In the genomic region with DNA sequence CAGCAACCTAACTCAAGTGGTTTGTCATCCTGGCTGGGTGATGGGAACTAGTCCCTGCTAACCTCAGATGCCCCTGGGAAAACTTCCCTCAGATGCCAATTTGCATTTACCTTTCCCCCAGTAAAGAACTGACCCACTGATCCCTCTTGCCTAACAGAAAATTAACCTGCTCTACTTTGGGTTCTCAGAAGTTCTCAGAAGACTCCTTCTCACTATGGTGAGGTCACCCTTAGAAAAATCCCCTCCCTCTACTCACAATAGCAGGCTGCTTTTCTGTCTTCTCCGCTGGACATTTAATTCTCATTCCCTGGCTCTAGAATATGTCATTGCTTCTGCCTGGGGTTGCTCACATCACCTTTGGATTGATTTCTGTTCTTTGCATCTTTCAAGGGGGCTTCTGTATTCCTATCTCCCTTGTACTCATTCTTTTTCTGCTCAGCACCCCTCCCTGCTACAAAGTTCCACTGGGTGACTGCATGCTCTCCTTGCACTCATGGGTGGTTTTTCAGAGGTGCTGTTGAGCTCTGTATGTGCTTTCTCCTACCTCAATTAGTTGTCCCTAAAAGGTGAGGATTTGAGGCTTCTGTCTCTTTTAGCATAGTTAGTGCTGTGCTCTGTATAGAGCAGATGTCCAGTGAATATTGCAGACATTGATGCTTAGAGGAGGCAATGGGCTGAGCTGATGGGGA, we compare ENCODE assay signal across 11 cellular contexts. TPM values are rescaled to one million over a fixed set of nuclear protein-coding genes. Genes with fewer than 3 reads are reported as not detected.
DNase-seq lines count a peak whose midpoint lies in the region; ATAC-seq, FAIRE-seq and TF ChIP-seq lines count a peak whose summit lies in the region.
"Had no signal": no experiment of that assay in that cellular context is flagged by ENCODE, and none has a peak within 500 bp of the region (broad histone marks: within the 10 kb centered on the region; RNA-seq: fewer than 3 reads in every experiment).

No MANE protein-coding gene starts in this region.

- intact Hi-C loops in lower lobe of right lung (cut with DNase I): no loop called here
- intact Hi-C loops in left colon (cut with DNase I, micrococcal nuclease): no loop called here

- no peak overlapping the region for H3K14ac ChIP-seq in neuronal stem cell (ENCODE audit: low read length)

- no peak overlapping the region for H2BK12ac ChIP-seq in neuronal stem cell (ENCODE audit: low read length)

- H3K27me3 ChIP-seq in lower lobe of right lung (ENCODE audit: low read depth) (no peaks in the 10 kb centered on the region), neuronal stem cell (ENCODE audit: control insufficient read depth in 3 of 3, insufficient read depth in 3 of 3, low read depth in 1 of 3, low read length in 3 of 3) (peaks cover 0 to 11% (median 0%) of the 10 kb centered on the region in 3 experiments)
- H3K27me3 ChIP-seq: neural progenitor cell had no signal

- no peak overlapping the region for H2BK15ac ChIP-seq in neuronal stem cell (ENCODE audit: low read length)

- H3K9ac ChIP-seq in neuronal stem cell (ENCODE audit: low read depth, low read length, poor library complexity): no peak overlapping the region
- H3K9ac ChIP-seq: neural progenitor cell had no signal

- no peaks in the 10 kb centered on the region for H3K36me3 ChIP-seq in lower lobe of right lung
- H3K36me3 ChIP-seq in neuronal stem cell (replicated peaks in 1 of 2; ENCODE audit: control insufficient read depth in 2 of 2, insufficient read depth in 2 of 2, low read length in 2 of 2): no peaks in the 10 kb centered on the region
- H3K36me3 ChIP-seq: neural progenitor cell had no signal

- no peak overlapping the region for H3K4me2 ChIP-seq in neuronal stem cell (ENCODE audit: insufficient read depth, low read length, poor library complexity, severe bottlenecking)
- H3K4me2 ChIP-seq: neural progenitor cell had no signal

- ATAC-seq in GM19463 (IDR thresholded peaks at IDR 0.05; ENCODE audit: unreplicated experiment) (peak; percentile 49), HG03064 (IDR thresholded peaks at IDR 0.05; ENCODE audit: low read depth, unreplicated experiment) (peak; percentile 46), lower lobe of right lung (no peak), left colon (no peak)

- TF ChIP-seq CTCF in lower lobe of right lung (IDR thresholded peaks at IDR 0.05): no peak

- H3K9me3 ChIP-seq in lower lobe of right lung: no peaks in the 10 kb centered on the region
- no peaks in the 10 kb centered on the region for H3K9me3 ChIP-seq in neuronal stem cell (replicated peaks in 1 of 2; ENCODE audit: control insufficient read depth in 2 of 2, insufficient read depth in 1 of 2, low read depth in 1 of 2, low read length in 2 of 2)

- WGBS in neuronal stem cell (ENCODE audit: extremely low coverage in 2 of 2, insufficient read length in 2 of 2, insufficient replicate concordance in 1 of 2), 2 donors: no CpG with 5 or more reads among the region's 1 CpG

- H3K79me1 ChIP-seq in neuronal stem cell (ENCODE audit: low read depth, low read length): no peaks in the 10 kb centered on the region

- H2BK5ac ChIP-seq in neuronal stem cell (ENCODE audit: low read length): no peak overlapping the region

- no peak overlapping the region for H2AK5ac ChIP-seq in neuronal stem cell (ENCODE audit: low read depth, low read length)

- no peak overlapping the region for H4K8ac ChIP-seq in neuronal stem cell (ENCODE audit: low read depth, low read length)

- peak; percentile 95 for FAIRE-seq in GM18507 (lab: Jason Lieb, UNC)
- FAIRE-seq: RCC 7860 had no signal

- DNase-seq in GM18507 (ENCODE audit: extremely low spot score, insufficient read length, low read depth): no peak
- DNase-seq in lower lobe of right lung: no peak
- DNase-seq in NCI-H510A treated with DMSO at 0.1 percent for 48 hours (lab: John Stamatoyannopoulos, UW): no peak
- DNase-seq in left colon: no peak
- DNase-seq in T1000 (lab: John Stamatoyannopoulos, UW): no peak
- no peak for DNase-seq in neuronal stem cell (ENCODE audit: low spot score)
- DNase-seq: NCI-H1417 treated with DMSO at 0.1 percent for 48 hours had no signal

- peak overlapping the region; percentile 4 for H3K4me3 ChIP-seq in lower lobe of right lung
- no peak overlapping the region for H3K4me3 ChIP-seq in neuronal stem cell (ENCODE audit: low read length in 2 of 2)
- H3K4me3 ChIP-seq: neural progenitor cell had no signal

- H3K18ac ChIP-seq in neuronal stem cell (ENCODE audit: low read length): no peak overlapping the region

- no peak overlapping the region for H2AFZ ChIP-seq in neuronal stem cell (ENCODE audit: low read length)
- H2AFZ ChIP-seq: neural progenitor cell had no signal

- H2BK120ac ChIP-seq in neuronal stem cell (ENCODE audit: low read depth, low read length): no peak overlapping the region

- no peak overlapping the region for H3K23ac ChIP-seq in neuronal stem cell (ENCODE audit: low read depth, low read length, poor library complexity)

- no peak overlapping the region for H4K91ac ChIP-seq in neuronal stem cell (ENCODE audit: low read depth, low read length, poor library complexity)

- H3K27ac ChIP-seq in lower lobe of right lung (peak overlapping the region; percentile 76), neuronal stem cell (replicated peaks; ENCODE audit: low read length) (no peak overlapping the region)
- H3K27ac ChIP-seq: neural progenitor cell had no signal

- H3K4ac ChIP-seq in neuronal stem cell (ENCODE audit: low read length): no peak overlapping the region

- H3K4me1 ChIP-seq in lower lobe of right lung (peaks cover 54% of the 10 kb centered on the region), neuronal stem cell (ENCODE audit: control insufficient read depth in 2 of 2, insufficient read depth in 1 of 2, low read depth in 1 of 2, low read length in 2 of 2) (peaks cover 0 to 1% of the 10 kb centered on the region in 2 donors)

RNA-seq across cellular contexts. Expression of gene PLA1A, which starts 0.9 kb away (rescaled TPM):
- total RNA-seq in lower lobe of right lung (13.1 TPM), left colon (1 to 10 TPM; 1.3 to 1.9 TPM)
- 0.03 TPM for polyA plus RNA-seq in neuronal stem cell (2013, experiment 1 of 2)
- 0.03 TPM for polyA plus RNA-seq in neuronal stem cell (2013, experiment 2 of 2)

RNA-seq across cellular contexts. Expression of gene ADPRH, which starts 19.3 kb away (rescaled TPM):
- total RNA-seq in lower lobe of right lung (32.0 TPM), left colon (1 to 10 TPM; 2.3 to 2.9 TPM)
- 0.91 TPM for polyA plus RNA-seq in neuronal stem cell (2013, experiment 1 of 2)
- polyA plus RNA-seq in neuronal stem cell (2013, experiment 2 of 2): 0.94 TPM

RNA-seq across cellular contexts. Expression of gene CD80, which starts 39.1 kb away (rescaled TPM):
- total RNA-seq in lower lobe of right lung: 8.6 TPM
- under 1 TPM; 0.40 to 0.98 TPM for total RNA-seq in left colon
- polyA plus RNA-seq in neuronal stem cell (2013, experiment 1 of 2): not detected
- polyA plus RNA-seq in neuronal stem cell (2013, experiment 2 of 2): not detected

Comparison
In these comparisons a context has a peak if more than half of its experiments do, and no peak if none do; other contexts are left out.
1. ATAC-seq: peak in GM19463 (single experiment) and HG03064 (single experiment); none in lower lobe of right lung (0 of 2) and left colon (single experiment).